9 cellular contexts compared by ENCODE assay signal in the genomic region with DNA sequence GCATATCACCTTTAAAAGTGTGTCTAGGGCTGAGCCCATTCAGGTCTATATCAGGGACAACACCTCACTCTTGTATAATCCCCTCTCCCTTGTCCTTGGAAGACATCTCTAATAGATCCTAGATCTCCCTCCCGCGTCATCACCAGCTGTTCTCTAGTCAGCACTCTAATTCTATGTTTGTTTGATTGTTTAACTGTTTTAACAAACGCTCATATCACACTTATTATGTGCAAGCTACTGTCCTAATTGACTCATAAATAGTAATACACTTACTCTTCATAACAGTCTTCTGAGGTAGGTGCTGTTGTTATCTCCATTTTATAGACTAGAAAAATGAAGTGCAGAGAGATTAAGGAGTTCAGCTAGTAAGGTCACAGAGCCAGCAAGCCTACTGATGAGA. TPM values are rescaled to one million over a fixed set of nuclear protein-coding genes. Genes with fewer than 3 reads are reported as not detected.
DNase-seq lines count a peak whose midpoint lies in the region; ATAC-seq and TF ChIP-seq lines count a peak whose summit lies in the region.
"Had no signal": no experiment of that assay in that cellular context is flagged by ENCODE, and none has a peak within 500 bp of the region (broad histone marks: within the 10 kb centered on the region; RNA-seq: fewer than 3 reads in every experiment).

No MANE protein-coding gene starts in this region.

- no peak for TF ChIP-seq POLR2A in vagina (IDR thresholded peaks at IDR 0.05)

- H3K4me1 ChIP-seq in vagina = no peaks in the 10 kb centered on the region

- no peak for TF ChIP-seq CTCF in vagina (IDR thresholded peaks at IDR 0.05)

- no peaks in the 10 kb centered on the region for H3K36me3 ChIP-seq in vagina

- H3K27ac ChIP-seq in caudate nucleus (ENCODE audit: low read depth, low read length) = peak overlapping the region; percentile 95
- H3K27ac ChIP-seq in vagina = no peak overlapping the region

- DNase-seq in caudate nucleus (lab: John Stamatoyannopoulos, UW) (no peak), NCI-H1930 (lab: John Stamatoyannopoulos, UW) (no peak), vagina (ENCODE audit: extremely low spot score in 2 of 2) (no peak), HT-29 (ENCODE audit: low spot score) (no peak)

- ATAC-seq in GM18499 (IDR thresholded peaks at IDR 0.05; ENCODE audit: insufficient read depth, unreplicated experiment) = peak; percentile 19
- peak; percentile 37 for ATAC-seq in GM19452 (IDR thresholded peaks at IDR 0.05; ENCODE audit: unreplicated experiment)
- peak; percentile 34 for ATAC-seq in HG03066 (IDR thresholded peaks at IDR 0.05; ENCODE audit: low read depth, unreplicated experiment)
- ATAC-seq in HG02970 (IDR thresholded peaks at IDR 0.05; ENCODE audit: low FRiP score, unreplicated experiment) = no peak

- no peak overlapping the region for H3K4me3 ChIP-seq in vagina

- no peaks in the 10 kb centered on the region for H3K9me3 ChIP-seq in vagina

- H3K27me3 ChIP-seq in vagina = no peaks in the 10 kb centered on the region

- intact Hi-C loops in vagina (cut with DNase I) = no loop called here

RNA-seq across cellular contexts. Expression of a gene that starts 1.6 kb away (rescaled TPM):
- not detected for total RNA-seq in vagina
- not detected in 2 replicates for total RNA-seq in HT-29 (2014; rRNA removed; shearing (Covaris generic))
- total RNA-seq: MCF 10A had no signal
